Comparison of ENCODE assay signal across 30 cellular contexts in genomic region chr13:53144826-53145225, GRCh38.
DNase-seq lines count a peak whose midpoint lies in the region; ATAC-seq and TF ChIP-seq lines count a peak whose summit lies in the region.
"Had no signal": no experiment of that assay in that cellular context is flagged by ENCODE, and none has a peak within 500 bp of the region (broad histone marks: within the 10 kb centered on the region; RNA-seq: fewer than 3 reads in every experiment).

No MANE protein-coding gene starts in this region.

- H3K36me3 ChIP-seq in endodermal cell (ENCODE audit: control insufficient read depth, insufficient read depth, low read length): no peaks in the 10 kb centered on the region
- H3K36me3 ChIP-seq: breast epithelium, gastrocnemius medialis had no signal

- H3K9ac ChIP-seq in endodermal cell (ENCODE audit: extremely low read depth, low read length, poor library complexity, severe bottlenecking): no peak overlapping the region

- ATAC-seq in HG03108 (IDR thresholded peaks at IDR 0.05; ENCODE audit: unreplicated experiment): no peak
- ATAC-seq: gastrocnemius medialis; stimulated activated effector memory CD8-positive, alpha-beta T cell treated with anti-CD3 and anti-CD28 coated beads, Interleukin-12 subunit alpha, Interleukin-12 subunit beta, amount 100 ng/mL, for 72 hours; WTC11 had no signal

- H3K27ac ChIP-seq in endodermal cell (ENCODE audit: low read depth, low read length): peak overlapping the region; percentile 41
- H3K27ac ChIP-seq: breast epithelium, gastrocnemius medialis had no signal

- H3K4me3 ChIP-seq in endodermal cell (ENCODE audit: low read length): no peak overlapping the region
- H3K4me3 ChIP-seq: breast epithelium, gastrocnemius medialis had no signal

- H3K36me3 Mint-ChIP-seq in endodermal cell (ENCODE audit: low read depth): no peaks in the 10 kb centered on the region
- H3K36me3 Mint-ChIP-seq in osteocyte (ENCODE audit: unreplicated experiment): no peaks in the 10 kb centered on the region
- H3K36me3 Mint-ChIP-seq: activated naive CD8-positive, alpha-beta T cell; CD14-positive monocyte; naive B cell; stimulated activated effector memory CD8-positive, alpha-beta T cell treated with anti-CD3 and anti-CD28 coated beads, Interleukin-12 subunit alpha, Interleukin-12 subunit beta, amount 100 ng/mL, for 72 hours; type B pancreatic cell; WTC11 had no signal

- WGBS in endodermal cell (ENCODE audit: insufficient coverage in 1 of 2, insufficient read length in 1 of 2), 2 experiments: 70 to 90% methylated on average over 5 of the region's 5 CpGs

- no peak overlapping the region for H3K27ac Mint-ChIP-seq in endodermal cell
- H3K27ac Mint-ChIP-seq in osteocyte (ENCODE audit: unreplicated experiment): no peak overlapping the region
- H3K27ac Mint-ChIP-seq: activated CD4-positive, alpha-beta T cell treated with anti-CD3 and anti-CD28 coated beads, Interleukin-2, amount 10 ng/mL, durations not matched to agents 24 days and 14 days; activated naive CD8-positive, alpha-beta T cell; stimulated activated effector memory CD8-positive, alpha-beta T cell treated with anti-CD3 and anti-CD28 coated beads, Interleukin-12 subunit alpha, Interleukin-12 subunit beta, amount 100 ng/mL, for 72 hours; type B pancreatic cell; WTC11 had no signal

- H3K9me3 Mint-ChIP-seq in endodermal cell: no peaks in the 10 kb centered on the region
- H3K9me3 Mint-ChIP-seq in osteocyte (ENCODE audit: unreplicated experiment): peaks cover 5% of the 10 kb centered on the region
- H3K9me3 Mint-ChIP-seq: activated CD4-positive, alpha-beta T cell treated with anti-CD3 and anti-CD28 coated beads, Interleukin-2, amount 10 ng/mL, durations not matched to agents 24 days and 14 days; type B pancreatic cell; WTC11 had no signal

- no peaks in the 10 kb centered on the region for H3K9me3 ChIP-seq in endodermal cell (ENCODE audit: control insufficient read depth, low read length)
- H3K9me3 ChIP-seq: breast epithelium, gastrocnemius medialis had no signal

- DNase-seq in NCI-H2227 treated with DMSO at 0.1 percent for 48 hours (lab: John Stamatoyannopoulos, UW) (peak; percentile 4), NCI-H2227 (lab: John Stamatoyannopoulos, UW; ENCODE audit: unreplicated experiment) (no peak), NOMO-1 (lab: John Stamatoyannopoulos, UW; ENCODE audit: unreplicated experiment in 2 of 2) (peak; percentile 5 to 11), endodermal cell (no peak), DMS 273 (lab: John Stamatoyannopoulos, UW; ENCODE audit: unreplicated experiment) (no peak), NCI-H2107 treated with DMSO at 0.1 percent for 48 hours (lab: John Stamatoyannopoulos, UW; ENCODE audit: unreplicated experiment) (no peak), osteocyte (ENCODE audit: extremely low spot score, unreplicated experiment) (no peak)
- DNase-seq: activated CD4-positive, alpha-beta T cell treated with anti-CD3 and anti-CD28 coated beads, Interleukin-2, amount 10 ng/mL, durations not matched to agents 24 days and 14 days; activated CD8-positive, alpha-beta memory T cell treated with anti-CD3 and anti-CD28 coated beads for 24 hours; activated T-cell treated with anti-CD3 and anti-CD28 coated beads for 4 hours; Calu3; DMS79 treated with DMSO at 0.1 percent for 48 hours; gastrocnemius medialis; GF-D8; HCEC 1CT; midbrain; naive B cell; NCI-H1105 treated with DMSO at 0.1 percent for 48 hours; NCI-H1930; NCI-H345; NCI-H69; RPMI8226; T1000 had no signal

- no peaks in the 10 kb centered on the region for H3K27me3 ChIP-seq in endodermal cell (ENCODE audit: control insufficient read depth, insufficient read depth, low read length, poor library complexity, severe bottlenecking)
- H3K27me3 ChIP-seq: breast epithelium, gastrocnemius medialis had no signal

- H3K27me3 Mint-ChIP-seq in endodermal cell (ENCODE audit: insufficient read depth) (peaks cover 5% of the 10 kb centered on the region), osteocyte (ENCODE audit: unreplicated experiment) (no peaks in the 10 kb centered on the region)
- H3K27me3 Mint-ChIP-seq: activated CD4-positive, alpha-beta T cell treated with anti-CD3 and anti-CD28 coated beads, Interleukin-2, amount 10 ng/mL, durations not matched to agents 24 days and 14 days had no signal

- TF ChIP-seq CTCF in endodermal cell (conservative IDR thresholded peaks at IDR 0.05): no peak
- TF ChIP-seq CTCF in osteocyte (IDR thresholded peaks at IDR 0.05): no peak

- no peak overlapping the region for H3K4me3 Mint-ChIP-seq in endodermal cell
- no peak overlapping the region for H3K4me3 Mint-ChIP-seq in osteocyte (ENCODE audit: unreplicated experiment)
- H3K4me3 Mint-ChIP-seq: activated CD4-positive, alpha-beta T cell treated with anti-CD3 and anti-CD28 coated beads, Interleukin-2, amount 10 ng/mL, durations not matched to agents 24 days and 14 days; activated naive CD8-positive, alpha-beta T cell; naive B cell; stimulated activated effector memory CD8-positive, alpha-beta T cell treated with anti-CD3 and anti-CD28 coated beads, Interleukin-12 subunit alpha, Interleukin-12 subunit beta, amount 100 ng/mL, for 72 hours; type B pancreatic cell; WTC11 had no signal

- no peaks in the 10 kb centered on the region for H3K4me1 ChIP-seq in endodermal cell (ENCODE audit: control insufficient read depth, insufficient read depth, low read length)
- H3K4me1 ChIP-seq: breast epithelium, gastrocnemius medialis had no signal

- peaks cover 13% of the 10 kb centered on the region for H3K4me1 Mint-ChIP-seq in endodermal cell
- no peaks in the 10 kb centered on the region for H3K4me1 Mint-ChIP-seq in osteocyte (ENCODE audit: unreplicated experiment)
- H3K4me1 Mint-ChIP-seq: activated CD4-positive, alpha-beta T cell treated with anti-CD3 and anti-CD28 coated beads, Interleukin-2, amount 10 ng/mL, durations not matched to agents 24 days and 14 days; naive B cell; stimulated activated effector memory CD8-positive, alpha-beta T cell treated with anti-CD3 and anti-CD28 coated beads, Interleukin-12 subunit alpha, Interleukin-12 subunit beta, amount 100 ng/mL, for 72 hours had no signal

Comparison
In these comparisons a context has a peak if more than half of its experiments do, and no peak if none do; other contexts are left out.
1. DNase-seq: peak in NCI-H2227 treated with DMSO at 0.1 percent for 48 hours (single experiment) and NOMO-1 (2 of 2); none in NCI-H2227 (single experiment), endodermal cell (single experiment), DMS 273 (single experiment), NCI-H2107 treated with DMSO at 0.1 percent for 48 hours (single experiment) and osteocyte (single experiment).